In the genomic region with DNA sequence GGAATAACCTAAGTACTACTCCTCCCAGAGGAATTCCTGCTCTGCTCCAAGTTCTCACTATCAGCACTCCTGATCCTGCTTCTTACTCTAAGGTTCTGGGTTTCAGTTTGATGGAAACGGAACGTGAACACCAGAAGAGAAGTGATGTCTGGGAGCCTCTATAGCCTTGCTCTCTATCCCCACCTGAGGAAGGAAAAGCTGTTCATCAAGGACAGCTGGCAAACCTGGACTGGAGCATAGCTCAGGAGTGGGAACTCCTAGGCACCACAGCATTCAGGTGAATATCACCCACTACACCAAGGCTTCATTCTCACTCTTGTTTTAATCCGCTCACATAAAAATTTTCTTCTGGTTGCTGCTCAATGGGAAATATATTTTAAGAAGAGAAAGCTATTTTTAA, we compare ENCODE assay signal across 22 cellular contexts. TPM values are rescaled to one million over a fixed set of nuclear protein-coding genes. Genes with fewer than 3 reads are reported as not detected.
A peak's percentile ranks its signal among the peaks of the same experiment; 100 is the strongest.
DNase-seq lines count a peak whose midpoint lies in the region; TF ChIP-seq lines count a peak whose summit lies in the region.
"Had no signal": no experiment of that assay in that cellular context is flagged by ENCODE, and none has a peak within 500 bp of the region (broad histone marks: within the 10 kb centered on the region; RNA-seq: fewer than 3 reads in every experiment).

No MANE protein-coding gene starts in this region.

- no peaks in the 10 kb centered on the region for H3K36me3 ChIP-seq in tibial artery
- H3K36me3 ChIP-seq: pancreas, sigmoid colon had no signal

- H3K4me3 ChIP-seq in tibial artery, result no peak overlapping the region
- H3K4me3 ChIP-seq: GM23248, K562, pancreas, sigmoid colon had no signal

- H3K4me1 ChIP-seq in tibial artery, result no peaks in the 10 kb centered on the region
- H3K4me1 ChIP-seq: pancreas, sigmoid colon had no signal

- no peak for TF ChIP-seq CTCF in tibial artery (IDR thresholded peaks at IDR 0.05)

- no peaks in the 10 kb centered on the region for H3K9me3 ChIP-seq in tibial artery
- H3K9me3 ChIP-seq: pancreas, sigmoid colon had no signal

- no peak overlapping the region for H3K27ac ChIP-seq in tibial artery
- H3K27ac ChIP-seq: GM23248, pancreas, sigmoid colon had no signal

- DNase-seq in NCI-H1092 treated with DMSO at 0.1 percent for 48 hours (lab: John Stamatoyannopoulos, UW) (peak; percentile 2), NCI-H1092 (lab: John Stamatoyannopoulos, UW) (no peak), NCI-H2171 (lab: John Stamatoyannopoulos, UW) (peak; percentile 28), cerebellum (ENCODE audit: low spot score) (peak; percentile 40), left kidney (ENCODE audit: low read depth, low spot score) (peak; percentile 14), NCI-H748 (lab: John Stamatoyannopoulos, UW; ENCODE audit: unreplicated experiment) (no peak), tibial artery (no peak), NCI-H345 (lab: John Stamatoyannopoulos, UW) (no peak)
- DNase-seq: activated naive CD4-positive, alpha-beta T cell treated with anti-CD3 and anti-CD28 coated beads, Interleukin-2, amount 10 ng/mL, durations not matched to agents 7 days and 5 days; activated T-cell treated with anti-CD3 and anti-CD28 coated beads, Interleukin-2, amount 50 U/mL, for 72 hours; COR-L47; foreskin fibroblast; GDM1; GM23248; left colon; natural killer cell; pancreas; sigmoid colon; T-helper 9 cell had no signal

- intact Hi-C loops in tibial artery (cut with DNase I; ENCODE audit: low total_unique reads), result no loop called here

- no peaks in the 10 kb centered on the region for H3K27me3 ChIP-seq in tibial artery
- H3K27me3 ChIP-seq: pancreas had no signal

RNA-seq across cellular contexts. Expression of gene CADPS, which starts 13.0 kb away (rescaled TPM):
- 187 TPM for total RNA-seq in cerebellum
- total RNA-seq: activated CD8-positive, alpha-beta memory T cell treated with anti-CD3 and anti-CD28 coated beads for 36 hours; activated T-cell treated with anti-CD3 and anti-CD28 coated beads, Interleukin-2, amount 50 U/mL, for 72 hours; epithelial cell of proximal tubule; K562; natural killer cell had no signal

Comparison
In these comparisons a context has a peak if more than half of its experiments do, and no peak if none do; other contexts are left out.
1. DNase-seq: peak in NCI-H1092 treated with DMSO at 0.1 percent for 48 hours (single experiment), NCI-H2171 (single experiment), cerebellum (single experiment) and left kidney (single experiment); none in NCI-H1092 (single experiment), NCI-H748 (single experiment), tibial artery (0 of 2) and NCI-H345 (single experiment).